In the genomic region with DNA sequence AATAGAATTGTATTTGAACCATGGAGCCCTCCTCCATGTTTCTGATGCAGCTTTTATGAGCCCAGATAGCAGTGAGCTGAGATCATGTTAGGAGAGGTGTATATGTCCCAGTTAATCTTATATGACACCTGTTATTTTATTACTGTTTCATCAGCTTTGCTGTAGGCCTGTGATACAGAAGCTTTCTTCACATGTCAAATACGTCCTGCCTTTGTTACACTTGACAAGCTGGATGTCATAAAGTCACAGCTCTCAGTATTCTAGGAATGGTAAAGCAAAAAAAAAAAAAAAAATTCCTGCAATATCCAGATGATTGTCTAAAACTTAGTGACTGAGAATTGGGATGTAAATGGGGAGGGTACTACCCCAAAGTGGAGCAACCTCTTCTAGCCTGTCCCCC, we compare ENCODE assay signal across 5 cellular contexts.
"Had no signal": no experiment of that assay in that cellular context is flagged by ENCODE, and none has a peak within 500 bp of the region (broad histone marks: within the 10 kb centered on the region; RNA-seq: fewer than 3 reads in every experiment).

No MANE protein-coding gene starts in this region.

- DNase-seq: H9, HCEC 1CT, IMR-90 had no signal

- H3K4me2 ChIP-seq: GM23338 had no signal

- H2AFZ ChIP-seq: GM23338 had no signal

- ATAC-seq: GM23338, K562 had no signal

- H3K4me3 ChIP-seq: GM23338, K562 had no signal
